9 cellular contexts compared by ENCODE assay signal in the genomic region with DNA sequence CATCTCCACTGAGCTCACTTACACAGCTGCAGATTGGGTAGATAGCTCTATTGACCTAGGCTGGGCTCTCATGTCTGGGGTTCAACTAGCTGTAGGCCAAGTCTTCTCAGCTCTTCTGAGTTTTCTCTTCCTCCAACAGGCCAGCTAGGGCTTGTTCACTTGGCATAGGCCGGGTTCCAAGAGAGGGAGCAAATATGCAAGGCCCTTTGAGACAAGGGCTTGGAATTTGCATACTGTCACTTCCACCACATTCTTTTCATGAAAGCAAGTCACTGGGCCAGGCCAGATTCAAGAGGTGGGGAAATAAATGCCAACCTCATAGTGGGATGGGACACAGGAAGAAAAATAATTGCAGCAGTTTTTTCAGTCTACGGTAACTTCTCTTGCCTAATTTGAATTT. TPM values are rescaled to one million over a fixed set of nuclear protein-coding genes. Genes with fewer than 3 reads are reported as not detected.
DNase-seq lines count a peak whose midpoint lies in the region; ATAC-seq and TF ChIP-seq lines count a peak whose summit lies in the region.
"Had no signal": no experiment of that assay in that cellular context is flagged by ENCODE, and none has a peak within 500 bp of the region (broad histone marks: within the 10 kb centered on the region; RNA-seq: fewer than 3 reads in every experiment).

No MANE protein-coding gene starts in this region.

- peaks cover 4 to 10% of the 10 kb centered on the region in 2 donors for H3K4me1 ChIP-seq in left lung

- H3K27ac ChIP-seq in brain microvascular endothelial cell (no peak overlapping the region), left lung (peak overlapping the region; percentile 26 to 51)

- in situ Hi-C loops in brain microvascular endothelial cell (cut with HindIII; ENCODE audit: low pct_ligation_motif_present, low sequenced_read_pairs), result no loop called here

- H3K4me3 ChIP-seq in brain microvascular endothelial cell (ENCODE audit: low read depth, low read length) (no peak overlapping the region), left lung (no peak overlapping the region)

- H3K27me3 ChIP-seq in brain microvascular endothelial cell (replicated peaks) (no peaks in the 10 kb centered on the region), left lung (no peaks in the 10 kb centered on the region)

- no peak for TF ChIP-seq CTCF in brain microvascular endothelial cell (IDR thresholded peaks at IDR 0.05; ENCODE audit: low read depth, low read length, missing control alignments)
- TF ChIP-seq CTCF in left lung (IDR thresholded peaks at IDR 0.05), result no peak

- H3K9me3 ChIP-seq in left lung, result no peaks in the 10 kb centered on the region

- DNase-seq in Right ventricle myocardium superior, result no peak
- DNase-seq in cardiac septum (ENCODE audit: low spot score), result no peak
- peak; percentile 7 for DNase-seq in brain microvascular endothelial cell
- peak in 1 of 2 donors; percentile 46 for DNase-seq in left lung
- peak; percentile 58 for DNase-seq in ureter (ENCODE audit: low spot score)
- no peak for DNase-seq in hippocampal formation (lab: John Stamatoyannopoulos, UW)
- no peak for DNase-seq in stimulated activated CD4-positive, alpha-beta T cell treated with anti-CD3 and anti-CD28 coated beads, Interleukin-15, amount 100 ng/mL, for 24 hours
- DNase-seq: trophoblast cell had no signal

- intact Hi-C loops in Right ventricle myocardium superior (cut with DNase I) (no loop called here), cardiac septum (cut with DNase I) (no loop called here), left lung (cut with DNase I) (no loop called here)

- H3K36me3 ChIP-seq in brain microvascular endothelial cell (replicated peaks) (peaks cover 3% of the 10 kb centered on the region), left lung (peaks cover 0 to 58% of the 10 kb centered on the region in 2 donors)

- ATAC-seq in Right ventricle myocardium superior (ENCODE audit: poor library complexity), result peak; percentile 64
- peak; percentile 96 for ATAC-seq in left lung
- ATAC-seq in GM18517 (IDR thresholded peaks at IDR 0.05; ENCODE audit: unreplicated experiment), result no peak

RNA-seq across cellular contexts. Expression of gene PIGB, which starts 25.2 kb away (rescaled TPM):
- 3.5 TPM for total RNA-seq in Right ventricle myocardium superior
- 4.7 TPM for total RNA-seq in cardiac septum
- total RNA-seq in left lung, result 10 to 100 TPM; 13.6 to 17.6 TPM
- 23.0 TPM for total RNA-seq in ureter

RNA-seq across cellular contexts. Expression of gene PIGBOS1, which starts 25.3 kb away (rescaled TPM):
- total RNA-seq in Right ventricle myocardium superior (6.6 TPM), cardiac septum (7.4 TPM), left lung (10 to 100 TPM in 1 of 2 donors, 1 to 10 TPM in 1; 9.8 to 12.7 TPM), ureter (9.9 TPM)

RNA-seq across cellular contexts. Expression of gene RAB27A, which starts 54.6 kb away (rescaled TPM):
- total RNA-seq in Right ventricle myocardium superior, result 4.8 TPM
- total RNA-seq in cardiac septum, result 7.1 TPM
- 10 to 100 TPM; 58.1 to 85.7 TPM for total RNA-seq in left lung
- total RNA-seq in ureter, result 29.0 TPM

Comparison
In these comparisons a context has a peak if more than half of its experiments do, and no peak if none do; other contexts are left out.
1. DNase-seq: peak in brain microvascular endothelial cell (single experiment) and ureter (single experiment); none in Right ventricle myocardium superior (single experiment), cardiac septum (single experiment), hippocampal formation (0 of 2) and stimulated activated CD4-positive, alpha-beta T cell treated with anti-CD3 and anti-CD28 coated beads, Interleukin-15, amount 100 ng/mL, for 24 hours (single experiment).